Comparison of ENCODE assay signal across 1 cellular context in genomic region chr7:5619419-5620130, GRCh38.
TF ChIP-seq lines count a peak whose summit lies in the region.

No MANE protein-coding gene starts in this region.

TF ChIP-seq in WTC11, 78 proteins besides CTCF, POLR2A, EP300 and RAD21 (continued from another document):
- TF ChIP-seq ZNF532 (CRISPR knock-in tag; IDR thresholded peaks at IDR 0.05; ENCODE audit: borderline replicate concordance) (no peak), RELA (CRISPR knock-in tag; IDR thresholded peaks at IDR 0.05; ENCODE audit: borderline replicate concordance) (no peak)
- TF ChIP-seq, protein P1, sequence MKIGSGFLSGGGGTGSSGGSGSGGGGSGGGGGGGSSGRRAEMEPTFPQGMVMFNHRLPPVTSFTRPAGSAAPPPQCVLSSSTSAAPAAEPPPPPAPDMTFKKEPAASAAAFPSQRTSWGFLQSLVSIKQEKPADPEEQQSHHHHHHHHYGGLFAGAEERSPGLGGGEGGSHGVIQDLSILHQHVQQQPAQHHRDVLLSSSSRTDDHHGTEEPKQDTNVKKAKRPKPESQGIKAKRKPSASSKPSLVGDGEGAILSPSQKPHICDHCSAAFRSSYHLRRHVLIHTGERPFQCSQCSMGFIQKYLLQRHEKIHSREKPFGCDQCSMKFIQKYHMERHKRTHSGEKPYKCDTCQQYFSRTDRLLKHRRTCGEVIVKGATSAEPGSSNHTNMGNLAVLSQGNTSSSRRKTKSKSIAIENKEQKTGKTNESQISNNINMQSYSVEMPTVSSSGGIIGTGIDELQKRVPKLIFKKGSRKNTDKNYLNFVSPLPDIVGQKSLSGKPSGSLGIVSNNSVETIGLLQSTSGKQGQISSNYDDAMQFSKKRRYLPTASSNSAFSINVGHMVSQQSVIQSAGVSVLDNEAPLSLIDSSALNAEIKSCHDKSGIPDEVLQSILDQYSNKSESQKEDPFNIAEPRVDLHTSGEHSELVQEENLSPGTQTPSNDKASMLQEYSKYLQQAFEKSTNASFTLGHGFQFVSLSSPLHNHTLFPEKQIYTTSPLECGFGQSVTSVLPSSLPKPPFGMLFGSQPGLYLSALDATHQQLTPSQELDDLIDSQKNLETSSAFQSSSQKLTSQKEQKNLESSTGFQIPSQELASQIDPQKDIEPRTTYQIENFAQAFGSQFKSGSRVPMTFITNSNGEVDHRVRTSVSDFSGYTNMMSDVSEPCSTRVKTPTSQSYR (CRISPR knock-in tag; IDR thresholded peaks at IDR 0.05), result no peak
- TF ChIP-seq, protein P2, sequence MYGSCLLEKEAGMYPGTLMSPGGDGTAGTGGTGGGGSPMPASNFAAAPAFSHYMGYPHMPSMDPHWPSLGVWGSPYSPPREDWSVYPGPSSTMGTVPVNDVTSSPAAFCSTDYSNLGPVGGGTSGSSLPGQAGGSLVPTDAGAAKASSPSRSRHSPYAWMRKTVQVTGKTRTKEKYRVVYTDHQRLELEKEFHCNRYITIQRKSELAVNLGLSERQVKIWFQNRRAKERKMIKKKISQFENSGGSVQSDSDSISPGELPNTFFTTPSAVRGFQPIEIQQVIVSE (CRISPR knock-in tag; IDR thresholded peaks at IDR 0.05; ENCODE audit: borderline replicate concordance), result no peak
TF ChIP-seq in WTC11: peak in this region for 0.
